8 cellular contexts compared by ENCODE assay signal in genomic region chr10:23438547-23439451, GRCh38. TPM values are rescaled to one million over a fixed set of nuclear protein-coding genes. Genes with fewer than 3 reads are reported as not detected.
DNase-seq lines count a peak whose midpoint lies in the region; TF ChIP-seq lines count a peak whose summit lies in the region.

Gene OTUD1, plus strand, starts transcription at chr10:23439075. Its CDS starts 383 bp downstream, at chr10:23439458.

- peak within 1 kb of the TSS; percentile 81 for H3K14ac ChIP-seq in H9 (ENCODE audit: insufficient read depth, low read length)

- peak within 1 kb of the TSS; percentile 82 for H3K4me2 ChIP-seq in H9 (ENCODE audit: insufficient read depth, insufficient read length, low read length)

- H3K4ac ChIP-seq in H9 (ENCODE audit: low read depth, low read length): no peak within 1 kb of the TSS

- H2BK120ac ChIP-seq in H9 (ENCODE audit: low read depth, low read length, poor library complexity, severe bottlenecking): no peak within 1 kb of the TSS

- no peaks in the 10 kb centered on the region; a peak in 2 of 7 replicates for H3K36me3 Mint-ChIP-seq in H9 (ENCODE audit: insufficient read depth in 1 of 3, low read depth in 3 of 3)
- peaks cover 28% of the 10 kb centered on the region for H3K36me3 Mint-ChIP-seq in activated naive CD4-positive, alpha-beta T cell treated with anti-CD3 and anti-CD28 coated beads, Interleukin-2, amount 10 ng/mL, durations not matched to agents 7 days and 5 days

- no peak within 1 kb of the TSS for H4K91ac ChIP-seq in H9 (ENCODE audit: insufficient read length, low read depth, low read length)

- H3K9me3 Mint-ChIP-seq in H9: no peaks in the 10 kb centered on the region; a peak in 2 of 5 replicates
- H3K9me3 Mint-ChIP-seq in activated naive CD4-positive, alpha-beta T cell treated with anti-CD3 and anti-CD28 coated beads, Interleukin-2, amount 10 ng/mL, durations not matched to agents 7 days and 5 days: no peaks in the 10 kb centered on the region

- peak within 1 kb of the TSS; percentile 89 for H3K18ac ChIP-seq in H9 (ENCODE audit: insufficient read length, low read depth, low read length)

- H3K79me1 ChIP-seq in H9 (ENCODE audit: insufficient read depth, low read depth, low read length, poor library complexity, severe bottlenecking): no peaks in the 10 kb centered on the region

- H3K79me2 ChIP-seq in H9 (ENCODE audit: insufficient read depth, low read length): no peaks in the 10 kb centered on the region

- no peak within 1 kb of the TSS for H3K23ac ChIP-seq in H9 (ENCODE audit: insufficient read length, low read depth, low read length)

- H3K4me1 ChIP-seq in H9 (ENCODE audit: insufficient read depth, low read length): no peaks in the 10 kb centered on the region

- no peak within 1 kb of the TSS for H3K27ac ChIP-seq in H9 (ENCODE audit: insufficient read length, low read depth, low read length)

- TF ChIP-seq CTCF in H9 (conservative IDR thresholded peaks at IDR 0.05): no peak

- no peaks in the 10 kb centered on the region for H3K27me3 ChIP-seq in H9 (ENCODE audit: insufficient read depth, low read length)

- no peak within 1 kb of the TSS for H3T11ph ChIP-seq in H9 (ENCODE audit: low read length)

- H3K23me2 ChIP-seq in H9 (ENCODE audit: insufficient read length, low read depth, low read length, poor library complexity, severe bottlenecking): peaks cover 5% of the 10 kb centered on the region

- H4K8ac ChIP-seq in H9 (replicated peaks; ENCODE audit: insufficient read length, low read depth, low read length): no peak within 1 kb of the TSS

- CTCF ChIA-PET in activated naive CD4-positive, alpha-beta T cell treated with anti-CD3 and anti-CD28 coated beads, Interleukin-2, amount 10 ng/mL, durations not matched to agents 7 days and 5 days (lab: Charles Lee): interaction anchor here (1.0 kb wide), 1 partner anchor 114 kb away, joined by 3 read pairs; no protein-coding TSS in a partner anchor

- no peak within 1 kb of the TSS for H4K5ac ChIP-seq in H9 (ENCODE audit: insufficient read length, low read depth, low read length)

- no peak within 1 kb of the TSS for H2BK12ac ChIP-seq in H9 (ENCODE audit: insufficient read length, low read depth, low read length)

- H3K9me3 ChIP-seq in H9 (ENCODE audit: control insufficient read depth, low read depth, low read length): no peaks in the 10 kb centered on the region

- no peak within 1 kb of the TSS for H2AFZ ChIP-seq in H9 (ENCODE audit: low read length)

- no peak within 1 kb of the TSS for H2BK5ac ChIP-seq in H9 (ENCODE audit: insufficient read length, low read length)

- H3K56ac ChIP-seq in H9 (ENCODE audit: insufficient read length, low read depth, low read length): no peak within 1 kb of the TSS

- H3K4me3 Mint-ChIP-seq in H9: peak within 1 kb of the TSS; percentile 76 to 83
- peak within 1 kb of the TSS; percentile 91 for H3K4me3 Mint-ChIP-seq in activated naive CD4-positive, alpha-beta T cell treated with anti-CD3 and anti-CD28 coated beads, Interleukin-2, amount 10 ng/mL, durations not matched to agents 7 days and 5 days

- H2AK5ac ChIP-seq in H9 (ENCODE audit: insufficient read length, low read length): no peak within 1 kb of the TSS

- peaks cover 22 to 24% of the 10 kb centered on the region in 2 experiments for H3K4me1 Mint-ChIP-seq in H9
- peaks cover 36% of the 10 kb centered on the region for H3K4me1 Mint-ChIP-seq in activated naive CD4-positive, alpha-beta T cell treated with anti-CD3 and anti-CD28 coated beads, Interleukin-2, amount 10 ng/mL, durations not matched to agents 7 days and 5 days

- H3K27me3 Mint-ChIP-seq in H9 (ENCODE audit: low read depth): peaks cover 15% of the 10 kb centered on the region
- H3K27me3 Mint-ChIP-seq in activated naive CD4-positive, alpha-beta T cell treated with anti-CD3 and anti-CD28 coated beads, Interleukin-2, amount 10 ng/mL, durations not matched to agents 7 days and 5 days: peaks cover 13% of the 10 kb centered on the region

- in situ Hi-C loops in SK-MEL-5 (cut with HindIII; ENCODE audit: low pct_unique_long_range_greater_than_20kb, low sequenced_read_pairs): no loop called here

- no peaks in the 10 kb centered on the region for H4K20me1 ChIP-seq in H9 (ENCODE audit: control insufficient read depth, insufficient read depth, insufficient read length)

- peak; percentile 78 for DNase-seq in GF-D8 (lab: John Stamatoyannopoulos, UW)
- DNase-seq in H9: peak; percentile 89
- peak; percentile 80 for DNase-seq in M059J (ENCODE audit: low read depth)
- peak; percentile 86 for DNase-seq in SK-MEL-5 (ENCODE audit: low read depth, low spot score)
- peak; percentile 94 for DNase-seq in activated naive CD4-positive, alpha-beta T cell treated with anti-CD3 and anti-CD28 coated beads, Interleukin-2, amount 10 ng/mL, durations not matched to agents 7 days and 5 days
- peak; percentile 91 for DNase-seq in germinal center (ENCODE audit: low spot score)
- DNase-seq in nucleus accumbens (lab: John Stamatoyannopoulos, UW): peak; percentile 56 to 100 (median 92)
- DNase-seq in superior temporal gyrus (ENCODE audit: extremely low spot score): peak; percentile 95

- no peak within 1 kb of the TSS for H2BK15ac ChIP-seq in H9 (ENCODE audit: low read depth, low read length)

- WGBS in H9 (ENCODE audit: extremely low coverage, insufficient read length, low lambda C conversion rate): no CpG with 5 or more reads among the region's 115 CpGs

- H2BK20ac ChIP-seq in H9 (ENCODE audit: low read depth, low read length, poor library complexity, severe bottlenecking): no peak within 1 kb of the TSS

- peak within 1 kb of the TSS; percentile 74 to 92 (median 85); a peak in 4 of 7 replicates for H3K27ac Mint-ChIP-seq in H9
- H3K27ac Mint-ChIP-seq in activated naive CD4-positive, alpha-beta T cell treated with anti-CD3 and anti-CD28 coated beads, Interleukin-2, amount 10 ng/mL, durations not matched to agents 7 days and 5 days: peak within 1 kb of the TSS; percentile 90

- H3K9ac ChIP-seq in H9 (ENCODE audit: extremely low read depth, insufficient read length, low read length): peak within 1 kb of the TSS; percentile 53

RNA-seq across cellular contexts. Expression of gene OTUD1, which starts in this region (rescaled TPM):
- 3.8 TPM in 2 replicates for total RNA-seq in H9 (2021)
- total RNA-seq in M059J (2014; rRNA removed; shearing (Covaris generic)): 3.4 and 3.7 TPM in 2 replicates
- 5.1 and 5.4 TPM in 2 replicates for total RNA-seq in SK-MEL-5 (2014; rRNA removed; shearing (Covaris generic))
- 5.1 and 7.1 TPM in 2 replicates for polyA plus RNA-seq in SK-MEL-5 (2015; cell fraction: cytosol; rRNA removed)
- polyA plus RNA-seq in SK-MEL-5 (2015; cell fraction: nucleus; rRNA removed): 3.2 and 4.7 TPM in 2 replicates
